ENCODE assay signal across 8 cellular contexts in the genomic region with DNA sequence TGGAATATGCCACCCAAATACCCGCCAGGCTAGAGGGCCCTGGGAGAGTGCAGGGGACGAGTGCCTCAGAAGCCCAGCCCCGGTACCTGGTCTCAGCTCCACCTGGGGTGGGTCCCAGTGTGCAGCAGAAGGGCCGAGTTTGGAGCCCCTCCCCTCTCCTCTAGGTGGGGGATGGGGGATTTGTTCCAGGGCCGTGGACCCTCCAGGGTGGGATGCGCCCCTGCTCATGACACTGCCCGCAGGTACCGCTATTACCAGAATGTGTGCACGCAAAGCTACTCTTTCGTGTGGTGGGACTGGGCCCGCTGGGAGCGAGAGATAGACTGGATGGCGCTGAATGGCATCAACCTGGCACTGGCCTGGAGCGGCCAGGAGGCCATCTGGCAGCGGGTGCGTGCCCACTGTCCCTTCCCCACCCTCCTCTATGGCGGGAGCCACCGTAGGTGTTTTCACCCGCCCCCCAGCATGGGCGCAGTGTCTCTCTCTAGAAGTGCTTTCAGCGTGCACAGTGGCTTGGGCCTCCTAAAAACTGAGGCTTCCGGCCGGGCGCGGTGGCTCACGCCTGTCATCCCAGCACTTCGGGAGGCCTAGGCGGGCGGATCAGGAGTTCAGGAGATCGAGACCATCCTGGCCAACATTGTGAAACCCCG. TPM values are rescaled to one million over a fixed set of nuclear protein-coding genes. Genes with fewer than 3 reads are reported as not detected.
DNase-seq lines count a peak whose midpoint lies in the region; ATAC-seq and TF ChIP-seq lines count a peak whose summit lies in the region.

No MANE protein-coding gene starts in this region.

- H3K9me3 Mint-ChIP-seq in CD4-positive, CD25-positive, alpha-beta regulatory T cell, result no peaks in the 10 kb centered on the region

- H2BK12ac ChIP-seq in neuronal stem cell (ENCODE audit: low read length), result no peak overlapping the region

- ATAC-seq in CD4-positive, CD25-positive, alpha-beta regulatory T cell (ENCODE audit: low read depth in 2 of 2), result no peak
- ATAC-seq in Panc1 (no peak), GM19397 (IDR thresholded peaks at IDR 0.05; ENCODE audit: unreplicated experiment) (no peak)

- no peak overlapping the region for H2BK15ac ChIP-seq in neuronal stem cell (ENCODE audit: low read length)

- POLR2A ChIA-PET in Panc1 (lab: Charles Lee), result no interaction called here

- peak overlapping the region in 1 of 3 donors; percentile 94 for H3K27ac Mint-ChIP-seq in CD4-positive, CD25-positive, alpha-beta regulatory T cell

- H3K4me2 ChIP-seq in neuronal stem cell (ENCODE audit: insufficient read depth, low read length, poor library complexity, severe bottlenecking), result peak overlapping the region; percentile 85

- H3K36me3 Mint-ChIP-seq in CD4-positive, CD25-positive, alpha-beta regulatory T cell, result peaks cover 8% of the 10 kb centered on the region

- no peaks in the 10 kb centered on the region for H3K27me3 ChIP-seq in CD4-positive, CD25-positive, alpha-beta regulatory T cell (ENCODE audit: control insufficient read depth, insufficient read depth, low read length)
- H3K27me3 ChIP-seq in Panc1 (ENCODE audit: control insufficient read depth, insufficient read depth, low read length) (no peaks in the 10 kb centered on the region), esophagus (ENCODE audit: control insufficient read depth in 1 of 2, insufficient read depth in 2 of 2, low read length in 2 of 2) (no peaks in the 10 kb centered on the region), neuronal stem cell (ENCODE audit: control insufficient read depth in 3 of 3, insufficient read depth in 3 of 3, low read depth in 1 of 3, low read length in 3 of 3) (peaks cover 0 to 1% (median 0%) of the 10 kb centered on the region in 3 experiments)

- H3K36me3 ChIP-seq in CD4-positive, CD25-positive, alpha-beta regulatory T cell (ENCODE audit: control insufficient read depth, insufficient read depth, low read length), result no peaks in the 10 kb centered on the region
- H3K36me3 ChIP-seq in Panc1 (ENCODE audit: control insufficient read depth, insufficient read depth, low read length) (no peaks in the 10 kb centered on the region; the same call in 1 of the 2 replicates), esophagus (ENCODE audit: control insufficient read depth in 2 of 2, insufficient read depth in 2 of 2, low read length in 1 of 2) (peaks cover 4 to 21% of the 10 kb centered on the region in 2 donors), neuronal stem cell (replicated peaks in 1 of 2; ENCODE audit: control insufficient read depth in 2 of 2, insufficient read depth in 2 of 2, low read length in 2 of 2) (peaks cover 5 to 29% of the 10 kb centered on the region in 2 donors)

- peaks cover 24% of the 10 kb centered on the region for H3K4me1 ChIP-seq in CD4-positive, CD25-positive, alpha-beta regulatory T cell (ENCODE audit: control insufficient read depth, insufficient read depth, low read length, poor library complexity, severe bottlenecking)
- peaks cover 33% of the 10 kb centered on the region for H3K4me1 ChIP-seq in Panc1 (ENCODE audit: control insufficient read depth, insufficient read depth, low read length)
- peaks cover 2 to 18% of the 10 kb centered on the region in 2 donors for H3K4me1 ChIP-seq in esophagus (ENCODE audit: control insufficient read depth in 2 of 2, insufficient read depth in 2 of 2, low read length in 1 of 2)
- peaks cover 13 to 21% of the 10 kb centered on the region in 2 donors for H3K4me1 ChIP-seq in neuronal stem cell (ENCODE audit: control insufficient read depth in 2 of 2, insufficient read depth in 1 of 2, low read depth in 1 of 2, low read length in 2 of 2)

- H4K8ac ChIP-seq in neuronal stem cell (ENCODE audit: low read depth, low read length), result no peak overlapping the region

- no peak for TF ChIP-seq CTCF in Panc1 (IDR thresholded peaks at IDR 0.05)

- DNase-seq in CD4-positive, CD25-positive, alpha-beta regulatory T cell, result no peak
- DNase-seq in Panc1 (ENCODE audit: low read depth, low spot score) (no peak), neuronal stem cell (ENCODE audit: low spot score) (no peak), cerebellar nuclear complex (lab: John Stamatoyannopoulos, UW) (no peak), NCI-H526 (lab: John Stamatoyannopoulos, UW) (no peak)
- no peak for DNase-seq in stimulated activated CD4-positive, alpha-beta T cell treated with anti-CD3 and anti-CD28 coated beads, Interleukin-2, amount 100 ng/mL, for 48 hours

- H3K14ac ChIP-seq in neuronal stem cell (ENCODE audit: low read length), result peak overlapping the region; percentile 14

- H3K79me1 ChIP-seq in neuronal stem cell (ENCODE audit: low read depth, low read length), result peaks cover 4% of the 10 kb centered on the region

- peaks cover 5% of the 10 kb centered on the region for H3K27me3 Mint-ChIP-seq in CD4-positive, CD25-positive, alpha-beta regulatory T cell

- H3K4me3 Mint-ChIP-seq in CD4-positive, CD25-positive, alpha-beta regulatory T cell, result peak overlapping the region; percentile 71 to 92 (median 88)

- H3K4ac ChIP-seq in neuronal stem cell (ENCODE audit: low read length), result no peak overlapping the region

- peaks cover 0 to 39% (median 20%) of the 10 kb centered on the region in 4 donors for H3K4me1 Mint-ChIP-seq in CD4-positive, CD25-positive, alpha-beta regulatory T cell

- intact Hi-C loops in Panc1 (cut with micrococcal nuclease; ENCODE audit: unreplicated experiment), result no loop called here

- H3K18ac ChIP-seq in neuronal stem cell (ENCODE audit: low read length), result no peak overlapping the region

- CTCF ChIA-PET in Panc1 (lab: Charles Lee), result no interaction called here

- in situ Hi-C loops in Panc1 (cut with HindIII; ENCODE audit: low pct_unique_long_range_greater_than_20kb, low sequenced_read_pairs), result no loop called here

- H4K91ac ChIP-seq in neuronal stem cell (ENCODE audit: low read depth, low read length, poor library complexity), result no peak overlapping the region

- H3K27ac ChIP-seq in CD4-positive, CD25-positive, alpha-beta regulatory T cell (ENCODE audit: insufficient read depth, low read length, poor library complexity, severe bottlenecking), result no peak overlapping the region
- peak overlapping the region; percentile 79 for H3K27ac ChIP-seq in Panc1 (ENCODE audit: low read length)
- H3K27ac ChIP-seq in esophagus (ENCODE audit: low read depth in 2 of 2, low read length in 1 of 2), result peak overlapping the region; percentile 92 to 96
- no peak overlapping the region for H3K27ac ChIP-seq in neuronal stem cell (replicated peaks; ENCODE audit: low read length)

- H2AFZ ChIP-seq in neuronal stem cell (ENCODE audit: low read length), result peak overlapping the region; percentile 87

- H3K9ac ChIP-seq in neuronal stem cell (ENCODE audit: low read depth, low read length, poor library complexity), result peak overlapping the region; percentile 97

- no TSS peak for BruUV-seq in Panc1 (replicated peaks; lab: Mats Ljungman, UMichigan)

- no peak overlapping the region for H2BK120ac ChIP-seq in neuronal stem cell (ENCODE audit: low read depth, low read length)

- WGBS in esophagus, 2 donors, result 84 to 86% methylated on average over 30 of the region's 31 CpGs
- no CpG with 5 or more reads among the region's 31 CpGs for WGBS in neuronal stem cell (ENCODE audit: extremely low coverage in 2 of 2, insufficient read length in 2 of 2, insufficient replicate concordance in 1 of 2), 2 donors

- H2AK5ac ChIP-seq in neuronal stem cell (ENCODE audit: low read depth, low read length), result no peak overlapping the region

- H2BK5ac ChIP-seq in neuronal stem cell (ENCODE audit: low read length), result no peak overlapping the region

- no peak overlapping the region for H3K23ac ChIP-seq in neuronal stem cell (ENCODE audit: low read depth, low read length, poor library complexity)

- peak overlapping the region; percentile 68 for H3K4me3 ChIP-seq in CD4-positive, CD25-positive, alpha-beta regulatory T cell (ENCODE audit: low read depth, low read length)
- H3K4me3 ChIP-seq in Panc1 (ENCODE audit: low read depth in 2 of 2, low read length in 2 of 2) (peak overlapping the region; percentile 62 to 76), esophagus (ENCODE audit: low read depth in 1 of 2, low read length in 2 of 2) (peak overlapping the region; percentile 75 to 86), neuronal stem cell (ENCODE audit: low read length in 2 of 2) (peak overlapping the region; percentile 73 to 90)

- H3K9me3 ChIP-seq in CD4-positive, CD25-positive, alpha-beta regulatory T cell (ENCODE audit: control insufficient read depth in 2 of 2, low read length in 2 of 2), result no peaks in the 10 kb centered on the region
- H3K9me3 ChIP-seq in Panc1 (ENCODE audit: control insufficient read depth, insufficient read depth, low read depth, low read length) (no peaks in the 10 kb centered on the region), esophagus (ENCODE audit: control insufficient read depth in 2 of 2, insufficient read depth in 1 of 2, low read depth in 1 of 2, low read length in 1 of 2) (no peaks in the 10 kb centered on the region), neuronal stem cell (replicated peaks in 1 of 2; ENCODE audit: control insufficient read depth in 2 of 2, insufficient read depth in 1 of 2, low read depth in 1 of 2, low read length in 2 of 2) (no peaks in the 10 kb centered on the region)

RNA-seq across cellular contexts. Expression of gene NAGLU, which starts 1.2 kb away (rescaled TPM):
- 11.8 TPM for total RNA-seq in CD4-positive, CD25-positive, alpha-beta regulatory T cell
- 10 to 100 TPM in 3 of 4 donors, 1 to 10 TPM in 1; 9.2 to 17.2 (median 12.0) TPM for polyA plus RNA-seq in CD4-positive, CD25-positive, alpha-beta regulatory T cell
- 33.5 TPM for total RNA-seq in Panc1 (2021; ENCODE audit: unreplicated experiment)
- polyA plus RNA-seq in Panc1 (2012; ENCODE audit: insufficient read length), result 26.0 TPM
- polyA plus RNA-seq in esophagus, result 10 to 100 TPM; 17.6 to 18.8 TPM
- polyA plus RNA-seq in neuronal stem cell (2013, experiment 1 of 2), result 6.6 TPM
- polyA plus RNA-seq in neuronal stem cell (2013, experiment 2 of 2), result 6.4 TPM

RNA-seq across cellular contexts. Expression of gene HSD17B1, which starts 15.4 kb away (rescaled TPM):
- 0.91 TPM for total RNA-seq in CD4-positive, CD25-positive, alpha-beta regulatory T cell
- under 1 TPM; 0.30 to 0.64 (median 0.61) TPM for polyA plus RNA-seq in CD4-positive, CD25-positive, alpha-beta regulatory T cell
- 5.4 TPM for total RNA-seq in Panc1 (2021; ENCODE audit: unreplicated experiment)
- polyA plus RNA-seq in Panc1 (2012; ENCODE audit: insufficient read length), result 11.6 TPM
- polyA plus RNA-seq in esophagus, result 1 to 10 TPM; 4.0 to 9.0 TPM
- 1.6 TPM for polyA plus RNA-seq in neuronal stem cell (2013, experiment 1 of 2)
- polyA plus RNA-seq in neuronal stem cell (2013, experiment 2 of 2), result 1.8 TPM

RNA-seq across cellular contexts. Expression of gene COASY, which starts 24.7 kb away (rescaled TPM):
- 45.0 TPM for total RNA-seq in CD4-positive, CD25-positive, alpha-beta regulatory T cell
- 10 to 100 TPM; 41.6 to 56.1 (median 51.8) TPM for polyA plus RNA-seq in CD4-positive, CD25-positive, alpha-beta regulatory T cell
- total RNA-seq in Panc1 (2021; ENCODE audit: unreplicated experiment), result 76.7 TPM
- polyA plus RNA-seq in Panc1 (2012; ENCODE audit: insufficient read length), result 71.8 TPM
- polyA plus RNA-seq in esophagus, result 10 to 100 TPM; 58.2 to 62.1 TPM
- polyA plus RNA-seq in neuronal stem cell (2013, experiment 1 of 2), result 74.9 TPM
- polyA plus RNA-seq in neuronal stem cell (2013, experiment 2 of 2), result 76.5 TPM

RNA-seq across cellular contexts. Expression of gene MLX, which starts 29.6 kb away (rescaled TPM):
- total RNA-seq in CD4-positive, CD25-positive, alpha-beta regulatory T cell, result 40.8 TPM
- polyA plus RNA-seq in CD4-positive, CD25-positive, alpha-beta regulatory T cell, result 10 to 100 TPM; 44.0 to 55.4 (median 49.5) TPM
- 35.8 TPM for total RNA-seq in Panc1 (2021; ENCODE audit: unreplicated experiment)
- 42.3 TPM for polyA plus RNA-seq in Panc1 (2012; ENCODE audit: insufficient read length)
- polyA plus RNA-seq in esophagus, result 10 to 100 TPM; 36.8 to 38.3 TPM
- polyA plus RNA-seq in neuronal stem cell (2013, experiment 1 of 2), result 25.1 TPM
- 25.5 TPM for polyA plus RNA-seq in neuronal stem cell (2013, experiment 2 of 2)

RNA-seq across cellular contexts. Expression of gene PSMC3IP, which starts 40.2 kb away (rescaled TPM):
- 2.5 TPM for total RNA-seq in CD4-positive, CD25-positive, alpha-beta regulatory T cell
- polyA plus RNA-seq in CD4-positive, CD25-positive, alpha-beta regulatory T cell, result under 1 TPM in 3 of 4 donors, not detected in 1; 0.25 to 0.71 (median 0.39) TPM
- 19.2 TPM for total RNA-seq in Panc1 (2021; ENCODE audit: unreplicated experiment)
- polyA plus RNA-seq in Panc1 (2012; ENCODE audit: insufficient read length), result 9.5 TPM
- polyA plus RNA-seq in esophagus, result 1 to 10 TPM; 6.4 to 7.2 TPM
- polyA plus RNA-seq in neuronal stem cell (2013, experiment 1 of 2), result 27.2 TPM
- 27.4 TPM for polyA plus RNA-seq in neuronal stem cell (2013, experiment 2 of 2)

Comparison
In these comparisons a context has a peak if more than half of its experiments do, and no peak if none do; other contexts are left out.
1. H3K27ac ChIP-seq: peak in Panc1 (single experiment) and esophagus (2 of 2); none in CD4-positive, CD25-positive, alpha-beta regulatory T cell (single experiment) and neuronal stem cell (single experiment).
2. Peak in every context shown above with its lines, with median percentiles within 50 percentile points of each other: H3K4me3 ChIP-seq.